9 cellular contexts compared by ENCODE assay signal in the genomic region with DNA sequence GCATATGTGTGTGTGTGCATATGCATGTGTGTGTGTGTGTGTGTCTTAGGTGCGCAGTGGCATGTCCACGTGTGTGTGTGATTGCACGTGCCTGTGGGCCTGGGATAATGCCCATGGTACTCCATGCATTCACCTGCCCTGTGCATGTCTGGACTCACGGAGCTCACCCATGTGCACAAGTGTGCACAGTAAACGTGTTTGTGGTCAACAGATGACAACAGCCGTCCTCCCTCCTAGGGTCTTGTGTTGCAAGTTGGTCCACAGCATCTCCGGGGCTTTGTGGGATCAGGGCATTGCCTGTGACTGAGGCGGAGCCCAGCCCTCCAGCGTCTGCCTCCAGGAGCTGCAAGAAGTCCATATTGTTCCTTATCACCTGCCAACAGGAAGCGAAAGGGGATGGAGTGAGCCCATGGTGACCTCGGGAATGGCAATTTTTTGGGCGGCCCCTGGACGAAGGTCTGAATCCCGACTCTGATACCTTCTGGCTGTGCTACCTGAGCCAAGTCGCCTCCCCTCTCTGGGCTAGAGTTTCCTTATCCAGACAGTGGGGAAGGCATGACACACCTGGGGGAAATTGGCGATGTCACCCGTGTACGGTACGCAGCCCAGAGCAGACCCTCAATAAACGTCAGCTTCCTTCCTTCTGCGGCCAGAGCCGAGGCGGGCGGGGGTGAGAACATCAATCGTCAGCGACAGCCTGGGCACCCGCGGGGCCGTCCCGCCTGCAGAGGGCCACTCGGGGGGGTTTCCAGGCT. TPM values are rescaled to one million over a fixed set of nuclear protein-coding genes. Genes with fewer than 3 reads are reported as not detected.
DNase-seq lines count a peak whose midpoint lies in the region; FAIRE-seq lines count a peak whose summit lies in the region.
"Had no signal": no experiment of that assay in that cellular context is flagged by ENCODE, and none has a peak within 500 bp of the region (broad histone marks: within the 10 kb centered on the region; RNA-seq: fewer than 3 reads in every experiment).

No MANE protein-coding gene starts in this region.

- DNase-seq in GM19239 (ENCODE audit: insufficient read length, low spot score) (peak; percentile 48), activated gamma-delta T cell treated with Interleukin-2 at 50 U/mL for 16 hours (peak; percentile 83), NCI-H82 (lab: John Stamatoyannopoulos, UW) (no peak), NCI-H146 (lab: John Stamatoyannopoulos, UW) (no peak), amygdala (lab: John Stamatoyannopoulos, UW) (no peak), NCI-H1436 treated with DMSO at 0.1 percent for 48 hours (lab: John Stamatoyannopoulos, UW) (no peak)
- DNase-seq in stimulated activated CD4-positive, alpha-beta T cell treated with anti-CD3 and anti-CD28 coated beads, Interleukin-2, amount 100 ng/mL, for 48 hours, result peak; percentile 52 to 53

- peak overlapping the region; percentile 76 to 96 (median 92) for H3K27ac Mint-ChIP-seq in IgD-negative memory B cell

- no peaks in the 10 kb centered on the region for H3K9me3 Mint-ChIP-seq in IgD-negative memory B cell

- peaks cover 33% of the 10 kb centered on the region for H3K27me3 Mint-ChIP-seq in IgD-negative memory B cell

- peak; percentile 79 for FAIRE-seq in GM19239 (lab: Jason Lieb, UNC)
- FAIRE-seq: endometrium had no signal

- H3K4me1 Mint-ChIP-seq in IgD-negative memory B cell, result peaks cover 22 to 30% (median 29%) of the 10 kb centered on the region in 3 donors

- peak overlapping the region; percentile 60 to 92 (median 74) for H3K4me3 Mint-ChIP-seq in IgD-negative memory B cell

- H3K36me3 Mint-ChIP-seq in IgD-negative memory B cell, result peaks cover 3% of the 10 kb centered on the region

RNA-seq across cellular contexts. Expression of a gene that starts 47.6 kb away (rescaled TPM):
- polyA plus RNA-seq in IgD-negative memory B cell, result 2.2 TPM

Comparison
In these comparisons a context has a peak if more than half of its experiments do, and no peak if none do; other contexts are left out.
1. DNase-seq: peak in GM19239 (single experiment), activated gamma-delta T cell treated with Interleukin-2 at 50 U/mL for 16 hours (single experiment) and stimulated activated CD4-positive, alpha-beta T cell treated with anti-CD3 and anti-CD28 coated beads, Interleukin-2, amount 100 ng/mL, for 48 hours (2 of 2); none in NCI-H82 (single experiment), NCI-H146 (single experiment), amygdala (0 of 56) and NCI-H1436 treated with DMSO at 0.1 percent for 48 hours (single experiment).